9 cellular contexts compared by ENCODE assay signal in the genomic region with DNA sequence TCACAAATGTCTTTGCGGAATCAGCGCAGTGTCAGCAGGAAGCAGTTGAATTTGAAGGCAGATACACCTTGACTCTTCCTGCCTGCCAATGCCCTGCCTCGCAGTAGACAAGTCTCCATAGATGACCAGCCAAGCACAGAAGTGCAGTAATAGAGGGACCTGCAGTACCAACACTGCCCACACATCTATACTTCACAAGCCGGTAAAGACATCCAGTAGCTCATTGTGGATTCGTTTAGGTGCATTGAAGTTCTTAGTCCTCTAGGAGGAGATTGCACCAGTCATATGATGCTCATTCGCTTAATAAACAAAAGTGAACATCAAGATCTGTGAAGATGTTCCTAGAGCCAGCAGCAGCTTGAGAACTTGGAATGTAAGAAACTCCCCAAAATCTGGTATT. TPM values are rescaled to one million over a fixed set of nuclear protein-coding genes. Genes with fewer than 3 reads are reported as not detected.
DNase-seq lines count a peak whose midpoint lies in the region; ATAC-seq, FAIRE-seq and TF ChIP-seq lines count a peak whose summit lies in the region.
"Had no signal": no experiment of that assay in that cellular context is flagged by ENCODE, and none has a peak within 500 bp of the region (broad histone marks: within the 10 kb centered on the region; RNA-seq: fewer than 3 reads in every experiment).

No MANE protein-coding gene starts in this region.

- H3K27me3 ChIP-seq in colonic mucosa (no peaks in the 10 kb centered on the region), thyroid gland (peaks cover 13% of the 10 kb centered on the region), right atrium auricular region (no peaks in the 10 kb centered on the region)

- no peak for DNase-seq in GM12891 (ENCODE audit: insufficient read length, low spot score)
- peak; percentile 81 for DNase-seq in HT-29 (ENCODE audit: low spot score)
- no peak for DNase-seq in colonic mucosa
- DNase-seq in thyroid gland: peak; percentile 8 to 26
- no peak for DNase-seq in right atrium auricular region (ENCODE audit: low spot score)
- DNase-seq in NOMO-1 treated with DMSO at 0.1 percent for 48 hours (lab: John Stamatoyannopoulos, UW; ENCODE audit: unreplicated experiment): no peak
- no peak for DNase-seq in GM20000 (ENCODE audit: low spot score)

- intact Hi-C loops in colonic mucosa (cut with DNase I) (no loop called here), thyroid gland (cut with DNase I) (loop anchor here (10.0 kb wide), 1 partner anchor 137 kb away; no protein-coding TSS in a partner anchor)

- H3K27ac ChIP-seq in colonic mucosa (no peak overlapping the region), thyroid gland (no peak overlapping the region), right atrium auricular region (no peak overlapping the region)

- TF ChIP-seq CTCF in colonic mucosa (IDR thresholded peaks at IDR 0.05): peak; percentile 11
- TF ChIP-seq CTCF in thyroid gland (IDR thresholded peaks at IDR 0.05): peak in 4 of 6 experiments; percentile 13 to 40 (median 31)
- TF ChIP-seq CTCF in right atrium auricular region (IDR thresholded peaks at IDR 0.05): peak in 1 of 2 donors; percentile 40
- TF ChIP-seq CTCF in GM20000 (IDR thresholded peaks at IDR 0.05; ENCODE audit: extremely low read depth, missing control alignments): no peak

- no peak overlapping the region for H3K9ac ChIP-seq in colonic mucosa (ENCODE audit: low read depth in 2 of 2, low read length in 2 of 2)

- H3K4me3 ChIP-seq in colonic mucosa (no peak overlapping the region), thyroid gland (replicated peaks in 1 of 3) (no peak overlapping the region), right atrium auricular region (no peak overlapping the region)

- ATAC-seq in GM21526 (IDR thresholded peaks at IDR 0.05; ENCODE audit: low FRiP score, unreplicated experiment): peak; percentile 70

- 51 to 60% methylated on average over 6 of the region's 6 CpGs for WGBS in thyroid gland, 2 donors

- FAIRE-seq in GM12891 (lab: Jason Lieb, UNC): peak; percentile 93

- H3K36me3 ChIP-seq in colonic mucosa (no peaks in the 10 kb centered on the region), thyroid gland (no peaks in the 10 kb centered on the region), right atrium auricular region (no peaks in the 10 kb centered on the region)

- no peaks in the 10 kb centered on the region for H3K4me1 ChIP-seq in colonic mucosa
- peaks cover 0 to 5% of the 10 kb centered on the region in 2 donors for H3K4me1 ChIP-seq in thyroid gland
- H3K4me1 ChIP-seq in right atrium auricular region: peaks cover 0 to 8% of the 10 kb centered on the region in 2 donors

- no peak for TF ChIP-seq POLR2A in GM12891 (IDR thresholded peaks at IDR 0.05; ENCODE audit: low read depth, low read length)
- no peak for TF ChIP-seq POLR2A in thyroid gland (IDR thresholded peaks at IDR 0.05)

- no peaks in the 10 kb centered on the region for H3K9me3 ChIP-seq in colonic mucosa
- H3K9me3 ChIP-seq in thyroid gland: no peaks in the 10 kb centered on the region
- no peaks in the 10 kb centered on the region for H3K9me3 ChIP-seq in right atrium auricular region

TF ChIP-seq in GM12891, 5 proteins besides CTCF, POLR2A, EP300 and RAD21:
- no peak for TF ChIP-seq TAF1 (IDR thresholded peaks at IDR 0.05; ENCODE audit: low read depth, low read length)

RNA-seq across cellular contexts. Expression of a gene that starts 7.1 kb away (rescaled TPM):
- polyA plus RNA-seq in GM12891 (2012; ENCODE audit: low read depth, missing spikeins): 0.31 TPM
- total RNA-seq in HT-29 (2014; rRNA removed; shearing (Covaris generic)): not detected in 2 replicates
- not detected for total RNA-seq in colonic mucosa
- total RNA-seq in thyroid gland: not detected
- total RNA-seq in right atrium auricular region: not detected
- polyA plus RNA-seq: neural cell had no signal

RNA-seq across cellular contexts. Expression of a gene that starts 16.6 kb away (rescaled TPM):
- polyA plus RNA-seq in GM12891 (2012; ENCODE audit: low read depth, missing spikeins): not detected
- not detected in 2 replicates for total RNA-seq in HT-29 (2014; rRNA removed; shearing (Covaris generic))
- not detected for total RNA-seq in colonic mucosa
- total RNA-seq in thyroid gland: not detected
- total RNA-seq in right atrium auricular region: not detected
- polyA plus RNA-seq: neural cell had no signal

RNA-seq across cellular contexts. Expression of a gene that starts 24.4 kb away (rescaled TPM):
- not detected for polyA plus RNA-seq in GM12891 (2012; ENCODE audit: low read depth, missing spikeins)
- not detected in 2 replicates for total RNA-seq in HT-29 (2014; rRNA removed; shearing (Covaris generic))
- not detected for total RNA-seq in colonic mucosa
- total RNA-seq in thyroid gland: not detected
- not detected for total RNA-seq in right atrium auricular region
- polyA plus RNA-seq: neural cell had no signal

RNA-seq across cellular contexts. Expression of a gene that starts 41.6 kb away (rescaled TPM):
- polyA plus RNA-seq in GM12891 (2012; ENCODE audit: low read depth, missing spikeins): not detected
- total RNA-seq in HT-29 (2014; rRNA removed; shearing (Covaris generic)): not detected in 2 replicates
- total RNA-seq in colonic mucosa: not detected
- not detected for total RNA-seq in thyroid gland
- not detected for total RNA-seq in right atrium auricular region
- polyA plus RNA-seq: neural cell had no signal

RNA-seq across cellular contexts. Expression of a gene that starts 48.0 kb away (rescaled TPM):
- polyA plus RNA-seq in GM12891 (2012; ENCODE audit: low read depth, missing spikeins): not detected
- not detected in 2 replicates for total RNA-seq in HT-29 (2014; rRNA removed; shearing (Covaris generic))
- total RNA-seq in colonic mucosa: not detected
- total RNA-seq in thyroid gland: not detected
- total RNA-seq in right atrium auricular region: not detected
- polyA plus RNA-seq: neural cell had no signal

Comparison
In these comparisons a context has a peak if more than half of its experiments do, and no peak if none do; other contexts are left out.
1. DNase-seq: peak in HT-29 (single experiment) and thyroid gland (2 of 2); none in GM12891 (single experiment), colonic mucosa (single experiment), right atrium auricular region (single experiment), NOMO-1 treated with DMSO at 0.1 percent for 48 hours (single experiment) and GM20000 (single experiment).